In the genomic region with DNA sequence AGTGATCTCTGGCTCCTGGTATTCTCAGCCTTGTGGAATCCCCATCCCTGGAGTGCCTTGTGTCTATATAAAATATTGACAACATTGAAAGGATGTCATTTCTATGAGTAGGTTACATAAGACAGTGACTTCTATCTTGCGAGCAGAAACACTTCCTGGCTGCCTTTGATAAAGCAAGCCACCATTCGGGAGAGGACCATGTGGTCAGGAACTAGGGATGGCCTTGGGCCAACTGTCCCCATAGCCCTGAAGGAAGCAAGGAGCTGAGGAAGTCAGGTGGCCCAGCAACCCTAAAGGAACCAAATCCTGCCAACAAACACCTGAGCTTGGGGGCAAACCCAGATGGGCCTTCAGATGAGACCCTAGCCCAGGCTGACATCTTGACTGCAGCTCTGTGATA, we compare ENCODE assay signal across 1 cellular context.
TF ChIP-seq lines count a peak whose summit lies in the region.

No MANE protein-coding gene starts in this region.

TF ChIP-seq in IMR-90, 13 proteins besides CTCF, POLR2A, EP300 and RAD21:
- TF ChIP-seq CEBPB (IDR thresholded peaks at IDR 0.05; ENCODE audit: low read depth, low read length): no peak
- TF ChIP-seq BHLHE40 (IDR thresholded peaks at IDR 0.05; ENCODE audit: low read depth, low read length): no peak
- no peak for TF ChIP-seq CHD1 (IDR thresholded peaks at IDR 0.05; ENCODE audit: low read depth, low read length)
- no peak for TF ChIP-seq NFE2L2 (IDR thresholded peaks at IDR 0.05; ENCODE audit: low read depth, low read length)
